17 cellular contexts compared by ENCODE assay signal in the genomic region with DNA sequence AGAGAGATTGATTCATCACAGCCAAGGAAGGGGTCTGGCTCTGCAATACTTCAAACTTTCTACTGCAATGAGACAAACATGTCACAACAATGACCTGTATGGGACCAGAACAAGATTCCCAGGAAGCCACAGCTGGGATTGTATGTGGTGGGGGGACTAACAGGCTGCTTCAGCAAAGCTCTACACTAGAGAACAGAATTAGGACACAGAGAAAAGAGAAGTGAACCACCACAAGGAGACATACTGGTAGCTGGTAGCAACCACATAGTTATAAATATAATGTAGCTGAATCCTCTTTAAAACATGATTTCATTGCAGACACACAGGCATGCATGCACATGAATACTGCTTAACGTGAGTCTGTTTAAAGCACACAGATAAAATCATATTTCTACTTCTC. TPM values are rescaled to one million over a fixed set of nuclear protein-coding genes. Genes with fewer than 3 reads are reported as not detected.
DNase-seq lines count a peak whose midpoint lies in the region; ATAC-seq and TF ChIP-seq lines count a peak whose summit lies in the region.
"Had no signal": no experiment of that assay in that cellular context is flagged by ENCODE, and none has a peak within 500 bp of the region (broad histone marks: within the 10 kb centered on the region; RNA-seq: fewer than 3 reads in every experiment).

No MANE protein-coding gene starts in this region.

- POLR2A ChIA-PET in GM10248 (lab: Yijun Ruan, JAX), result no interaction called here

- peak; percentile 29 for DNase-seq in GM10248 (ENCODE audit: extremely low spot score)
- DNase-seq in breast epithelium (ENCODE audit: low spot score in 2 of 2), result no peak
- no peak for DNase-seq in C1 segment of cervical spinal cord (lab: John Stamatoyannopoulos, UW)
- DNase-seq in cerebellum (ENCODE audit: low spot score), result no peak
- DNase-seq: activated naive CD4-positive, alpha-beta T cell treated with anti-CD3 and anti-CD28 coated beads for 36 hours; CD8-positive, alpha-beta T cell; hypothalamus; NCI-H446 treated with DMSO at 0.1 percent for 48 hours; pancreas; Peyer's patch; stimulated activated naive CD8-positive, alpha-beta T cell treated with anti-CD3 and anti-CD28 coated beads, Interleukin-15, amount 100 ng/mL, for 72 hours had no signal

- no peaks in the 10 kb centered on the region for H3K4me1 ChIP-seq in breast epithelium
- H3K4me1 ChIP-seq: pancreas had no signal

- TF ChIP-seq CTCF in GM10248 (IDR thresholded peaks at IDR 0.05; ENCODE audit: control extremely low read depth, extremely low read depth, low read depth, missing control alignments), result no peak
- no peak for TF ChIP-seq CTCF in breast epithelium (IDR thresholded peaks at IDR 0.05)

- H3K36me3 ChIP-seq in breast epithelium, result no peaks in the 10 kb centered on the region
- H3K36me3 ChIP-seq: pancreas, Peyer's patch had no signal

- peak; percentile 59 for ATAC-seq in GM18909 (IDR thresholded peaks at IDR 0.05; ENCODE audit: poor library complexity, unreplicated experiment)
- peak; percentile 38 for ATAC-seq in HG02678 (IDR thresholded peaks at IDR 0.05; ENCODE audit: unreplicated experiment)
- peak; percentile 44 for ATAC-seq in HG03521 (IDR thresholded peaks at IDR 0.05; ENCODE audit: unreplicated experiment)
- no peak for ATAC-seq in GM21447 (IDR thresholded peaks at IDR 0.05; ENCODE audit: unreplicated experiment)
- ATAC-seq: CD8-positive, alpha-beta T cell; pancreas; stimulated activated naive CD8-positive, alpha-beta T cell treated with anti-CD3 and anti-CD28 coated beads, Interleukin-15, amount 100 ng/mL, for 72 hours; WTC11 had no signal

- H3K27ac ChIP-seq in breast epithelium, result no peak overlapping the region
- H3K27ac ChIP-seq: pancreas, Peyer's patch had no signal

- TF ChIP-seq POLR2A in breast epithelium (IDR thresholded peaks at IDR 0.05), result no peak

- CTCF ChIA-PET in GM10248 (lab: Yijun Ruan, JAX), result interaction anchor here (0.8 to 4.4 kb wide), 8 partner anchors 8 to 562 kb away, joined by 3 to 20 read pairs (median 4); no protein-coding TSS in a partner anchor

- intact Hi-C loops in breast epithelium (cut with DNase I; ENCODE audit: low total_unique reads), result no loop called here

- peaks cover 0 to 4% of the 10 kb centered on the region in 2 donors for H3K27me3 ChIP-seq in breast epithelium
- H3K27me3 ChIP-seq: pancreas, Peyer's patch had no signal

- H3K9me3 ChIP-seq in breast epithelium, result no peaks in the 10 kb centered on the region
- H3K9me3 ChIP-seq: pancreas, Peyer's patch had no signal

- no peak overlapping the region for H3K4me3 ChIP-seq in breast epithelium
- H3K4me3 ChIP-seq: pancreas, Peyer's patch had no signal

RNA-seq across cellular contexts. Expression of a gene that starts 3.5 kb away (rescaled TPM):
- total RNA-seq in breast epithelium (1 to 10 TPM in 1 of 3 donors, not detected in 2; 1.9 TPM), cerebellum (72.6 TPM)

RNA-seq across cellular contexts. Expression of a gene that starts 10.3 kb away (rescaled TPM):
- total RNA-seq in breast epithelium, result under 1 TPM in 1 of 3 donors, not detected in 2; 0.15 TPM
- total RNA-seq in cerebellum, result 2.8 TPM
- total RNA-seq: CD8-positive, alpha-beta T cell; G401; Peyer's patch had no signal

Comparison
In these comparisons a context has a peak if more than half of its experiments do, and no peak if none do; other contexts are left out.
1. RNA of a gene that starts 3.5 kb away (total RNA-seq): 72.6 TPM in cerebellum (single experiment); 1.9 TPM in breast epithelium; every median in the first group is over 10 times any median in the second.